ENCODE assay signal across 12 cellular contexts in the genomic region with DNA sequence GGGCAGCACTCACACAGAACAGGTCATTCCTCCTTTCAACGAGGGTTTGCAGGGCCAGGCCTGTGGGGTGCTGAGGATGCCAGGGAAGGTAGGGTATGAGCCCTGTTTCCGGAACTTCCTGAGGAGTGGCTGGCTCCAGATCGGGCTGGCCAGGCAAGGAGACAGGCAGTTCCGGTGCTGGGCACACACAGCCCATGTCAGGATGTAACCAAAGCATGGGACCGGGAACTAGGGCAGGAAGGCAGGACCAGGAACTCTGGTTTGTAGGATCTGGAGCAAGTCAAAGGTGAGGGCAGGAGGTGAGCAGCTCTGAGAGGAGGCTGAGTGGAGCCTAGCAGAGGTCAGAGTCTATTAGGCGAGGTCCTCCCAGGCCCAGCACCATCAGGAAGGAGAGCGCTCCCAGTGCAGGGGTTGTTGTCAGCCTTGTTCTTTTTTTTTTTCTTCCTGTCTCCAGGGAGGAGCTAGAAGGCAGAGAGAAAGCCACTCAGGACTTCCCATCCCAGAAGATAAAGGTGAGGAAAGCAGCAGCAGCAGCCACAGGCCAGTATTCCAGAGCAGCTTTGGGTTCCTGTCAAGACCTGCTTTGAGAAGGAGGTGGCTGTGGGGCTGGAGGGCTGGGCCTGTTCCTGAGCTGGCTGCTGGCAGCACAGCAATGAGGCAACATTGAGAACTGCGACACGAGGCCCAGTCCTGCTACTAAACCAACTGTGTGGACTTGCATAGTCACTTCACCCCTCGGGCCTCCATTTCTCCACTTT. TPM values are rescaled to one million over a fixed set of nuclear protein-coding genes. Genes with fewer than 3 reads are reported as not detected.
DNase-seq lines count a peak whose midpoint lies in the region; TF ChIP-seq lines count a peak whose summit lies in the region.
"Had no signal": no experiment of that assay in that cellular context is flagged by ENCODE, and none has a peak within 500 bp of the region (broad histone marks: within the 10 kb centered on the region; RNA-seq: fewer than 3 reads in every experiment).

No MANE protein-coding gene starts in this region.

- WGBS in stomach, 5 donors = 57 to 86% (median 71%) methylated on average over 10 of the region's 10 CpGs

- no peak for TF ChIP-seq EP300 in stomach (IDR thresholded peaks at IDR 0.05)

- H3K27ac Mint-ChIP-seq in activated CD4-positive, alpha-beta T cell treated with anti-CD3 and anti-CD28 coated beads, Interleukin-2, amount 10 ng/mL, durations not matched to agents 24 days and 14 days = no peak overlapping the region
- H3K27ac Mint-ChIP-seq: brain had no signal

- no peak for TF ChIP-seq POLR2A in stomach (IDR thresholded peaks at IDR 0.05)

- DNase-seq in DMS 273 (lab: John Stamatoyannopoulos, UW; ENCODE audit: unreplicated experiment) = peak; percentile 31
- DNase-seq in DMS 273 treated with DMSO at 0.1 percent for 48 hours (lab: John Stamatoyannopoulos, UW) = no peak
- DNase-seq in UCSD-AML1 (lab: John Stamatoyannopoulos, UW; ENCODE audit: unreplicated experiment) = peak; percentile 28
- peak; percentile 86 for DNase-seq in islet precursor cell
- no peak for DNase-seq in stomach
- DNase-seq in activated CD4-positive, alpha-beta T cell treated with anti-CD3 and anti-CD28 coated beads, Interleukin-2, amount 10 ng/mL, durations not matched to agents 24 days and 14 days = no peak
- no peak for DNase-seq in NCI-H146 (lab: John Stamatoyannopoulos, UW)
- DNase-seq in activated T-cell treated with anti-CD3 and anti-CD28 coated beads, Interleukin-2, amount 50 U/mL, for 1 hour = no peak
- DNase-seq: naive thymus-derived CD8-positive, alpha-beta T cell; NCI-H2107 had no signal

- peaks cover 0 to 7% (median 2%) of the 10 kb centered on the region in 4 donors for H3K4me1 ChIP-seq in stomach

- no peaks in the 10 kb centered on the region for H3K27me3 Mint-ChIP-seq in activated CD4-positive, alpha-beta T cell treated with anti-CD3 and anti-CD28 coated beads, Interleukin-2, amount 10 ng/mL, durations not matched to agents 24 days and 14 days
- H3K27me3 Mint-ChIP-seq: brain had no signal

- peaks cover 0 to 6% (median 3%) of the 10 kb centered on the region in 4 donors for H3K36me3 ChIP-seq in stomach

- H3K4me3 Mint-ChIP-seq in activated CD4-positive, alpha-beta T cell treated with anti-CD3 and anti-CD28 coated beads, Interleukin-2, amount 10 ng/mL, durations not matched to agents 24 days and 14 days = no peak overlapping the region
- H3K4me3 Mint-ChIP-seq: brain; naive thymus-derived CD8-positive, alpha-beta T cell had no signal

- no peaks in the 10 kb centered on the region for H3K36me3 Mint-ChIP-seq in activated CD4-positive, alpha-beta T cell treated with anti-CD3 and anti-CD28 coated beads, Interleukin-2, amount 10 ng/mL, durations not matched to agents 24 days and 14 days (ENCODE audit: low read depth)
- H3K36me3 Mint-ChIP-seq: brain had no signal

- no peaks in the 10 kb centered on the region for H3K27me3 ChIP-seq in stomach

- H3K27ac ChIP-seq in stomach = peak overlapping the region in 3 of 5 donors; percentile 23 to 53 (median 49)
- H3K27ac ChIP-seq: 22Rv1 had no signal

- TF ChIP-seq CTCF in stomach (IDR thresholded peaks at IDR 0.05) = no peak

- intact Hi-C loops in stomach (cut with DNase I; ENCODE audit: low total_unique reads) = no loop called here
- intact Hi-C loops in activated CD4-positive, alpha-beta T cell treated with anti-CD3 and anti-CD28 coated beads, Interleukin-2, amount 10 ng/mL, durations not matched to agents 24 days and 14 days (cut with micrococcal nuclease) = no loop called here

- no peaks in the 10 kb centered on the region for H3K9me3 ChIP-seq in stomach

- no peaks in the 10 kb centered on the region for H3K9me3 Mint-ChIP-seq in activated CD4-positive, alpha-beta T cell treated with anti-CD3 and anti-CD28 coated beads, Interleukin-2, amount 10 ng/mL, durations not matched to agents 24 days and 14 days
- H3K9me3 Mint-ChIP-seq: brain; naive thymus-derived CD8-positive, alpha-beta T cell had no signal

- H3K4me3 ChIP-seq in stomach = no peak overlapping the region

- no peaks in the 10 kb centered on the region for H3K4me1 Mint-ChIP-seq in activated CD4-positive, alpha-beta T cell treated with anti-CD3 and anti-CD28 coated beads, Interleukin-2, amount 10 ng/mL, durations not matched to agents 24 days and 14 days

RNA-seq across cellular contexts. Expression of a gene that starts 49.0 kb away (rescaled TPM):
- total RNA-seq in stomach = 10 to 100 TPM in 1 of 5 donors, 1 to 10 TPM in 3, under 1 TPM in 1; 0.58 to 17.0 (median 7.7) TPM
- 1 to 10 TPM; 4.5 to 5.5 (median 4.7) TPM for polyA plus RNA-seq in stomach
- 1.5 and 2.1 TPM in 2 replicates for total RNA-seq in activated CD4-positive, alpha-beta T cell treated with anti-CD3 and anti-CD28 coated beads, Interleukin-2, amount 10 ng/mL, durations not matched to agents 24 days and 14 days

Comparison
In these comparisons a context has a peak if more than half of its experiments do, and no peak if none do; other contexts are left out.
1. DNase-seq: peak in DMS 273 (single experiment), UCSD-AML1 (single experiment) and islet precursor cell (single experiment); none in DMS 273 treated with DMSO at 0.1 percent for 48 hours (single experiment), stomach (single experiment), activated CD4-positive, alpha-beta T cell treated with anti-CD3 and anti-CD28 coated beads, Interleukin-2, amount 10 ng/mL, durations not matched to agents 24 days and 14 days (single experiment), NCI-H146 (single experiment) and activated T-cell treated with anti-CD3 and anti-CD28 coated beads, Interleukin-2, amount 50 U/mL, for 1 hour (single experiment).